Comparison of ENCODE assay signal across 12 cellular contexts in genomic region chr18:9113468-9114149, GRCh38. TPM values are rescaled to one million over a fixed set of nuclear protein-coding genes. Genes with fewer than 3 reads are reported as not detected.
DNase-seq lines count a peak whose midpoint lies in the region; ATAC-seq and TF ChIP-seq lines count a peak whose summit lies in the region.
"Had no signal": no experiment of that assay in that cellular context is flagged by ENCODE, and none has a peak within 500 bp of the region (broad histone marks: within the 10 kb centered on the region; RNA-seq: fewer than 3 reads in every experiment).

No MANE protein-coding gene starts in this region.

- no peaks in the 10 kb centered on the region for H4K20me1 ChIP-seq in H9 (ENCODE audit: control insufficient read depth, insufficient read depth, insufficient read length)

- H4K91ac ChIP-seq in H9 (ENCODE audit: insufficient read length, low read depth, low read length): no peak overlapping the region

- H2BK12ac ChIP-seq in H9 (ENCODE audit: insufficient read length, low read depth, low read length): no peak overlapping the region

- no peak overlapping the region for H2AK5ac ChIP-seq in H9 (ENCODE audit: insufficient read length, low read length)

- H3K27ac Mint-ChIP-seq in H9: peak overlapping the region in 2 of 3 experiments; percentile 22 to 81; a peak in 5 of 7 replicates
- peak overlapping the region; percentile 84 to 86 for H3K27ac Mint-ChIP-seq in natural killer cell

- H3K4me1 Mint-ChIP-seq in H9 (peaks cover 50 to 60% of the 10 kb centered on the region in 2 experiments), natural killer cell (peaks cover 61 to 64% of the 10 kb centered on the region in 2 donors)

- H3K4me3 ChIP-seq in ascending aorta (no peak overlapping the region), body of pancreas (no peak overlapping the region)

- H3K4me3 Mint-ChIP-seq in H9 (no peak overlapping the region), natural killer cell (peak overlapping the region; percentile 25)
- H3K4me3 Mint-ChIP-seq: nephron had no signal

- ATAC-seq in natural killer cell: no peak
- ATAC-seq in GM21526 (IDR thresholded peaks at IDR 0.05; ENCODE audit: low FRiP score, unreplicated experiment): no peak
- ATAC-seq in body of pancreas: no peak
- no peak for ATAC-seq in HG02763 (IDR thresholded peaks at IDR 0.05; ENCODE audit: unreplicated experiment)
- ATAC-seq: HCT116 had no signal

- no peak overlapping the region for H3K56ac ChIP-seq in H9 (ENCODE audit: insufficient read length, low read depth, low read length)

- H3K27me3 Mint-ChIP-seq in H9 (ENCODE audit: low read depth): no peaks in the 10 kb centered on the region
- no peaks in the 10 kb centered on the region for H3K27me3 Mint-ChIP-seq in natural killer cell (ENCODE audit: low read depth in 2 of 2)

- no peak overlapping the region for H2BK15ac ChIP-seq in H9 (ENCODE audit: low read depth, low read length)

- H3K23me2 ChIP-seq in H9 (ENCODE audit: insufficient read length, low read depth, low read length, poor library complexity, severe bottlenecking): no peaks in the 10 kb centered on the region

- H3K27ac ChIP-seq in H9 (ENCODE audit: insufficient read length, low read depth, low read length) (no peak overlapping the region), ascending aorta (peak overlapping the region; percentile 39 to 53), body of pancreas (peak overlapping the region in 1 of 4 donors; percentile 32)

- H3K36me3 ChIP-seq in ascending aorta (no peaks in the 10 kb centered on the region), body of pancreas (replicated peaks in 1 of 2; ENCODE audit: insufficient read depth in 1 of 2, low read depth in 2 of 2) (no peaks in the 10 kb centered on the region)

- H3K4me1 ChIP-seq in H9 (ENCODE audit: insufficient read depth, low read length) (no peaks in the 10 kb centered on the region), ascending aorta (peaks cover 12 to 64% of the 10 kb centered on the region in 2 donors), body of pancreas (peaks cover 74% of the 10 kb centered on the region)

- H3K36me3 Mint-ChIP-seq in H9 (ENCODE audit: insufficient read depth in 1 of 3, low read depth in 3 of 3): peaks cover 19 to 38% (median 32%) of the 10 kb centered on the region in 3 experiments; a peak in 6 of 7 replicates
- no peaks in the 10 kb centered on the region for H3K36me3 Mint-ChIP-seq in natural killer cell

- H3K79me1 ChIP-seq in H9 (ENCODE audit: insufficient read depth, low read depth, low read length, poor library complexity, severe bottlenecking): peaks cover 3% of the 10 kb centered on the region

- TF ChIP-seq CTCF in H9 (conservative IDR thresholded peaks at IDR 0.05) (no peak), ascending aorta (IDR thresholded peaks at IDR 0.05) (no peak), natural killer cell (IDR thresholded peaks at IDR 0.05) (no peak), body of pancreas (IDR thresholded peaks at IDR 0.05) (no peak)

- no peak overlapping the region for H3K9ac ChIP-seq in H9 (ENCODE audit: extremely low read depth, insufficient read length, low read length)

- H3T11ph ChIP-seq in H9 (ENCODE audit: low read length): no peak overlapping the region

- no peaks in the 10 kb centered on the region for H3K9me3 ChIP-seq in H9 (ENCODE audit: control insufficient read depth, low read depth, low read length)
- H3K9me3 ChIP-seq in ascending aorta: no peaks in the 10 kb centered on the region
- H3K9me3 ChIP-seq in body of pancreas: no peaks in the 10 kb centered on the region

- no peak overlapping the region for H3K18ac ChIP-seq in H9 (ENCODE audit: insufficient read length, low read depth, low read length)

- H4K5ac ChIP-seq in H9 (ENCODE audit: insufficient read length, low read depth, low read length): no peak overlapping the region

- WGBS in H9 (ENCODE audit: extremely low coverage, insufficient read length, low lambda C conversion rate): no CpG with 5 or more reads among the region's 7 CpGs
- WGBS in body of pancreas, 2 donors: 69 to 76% methylated on average over 7 of the region's 7 CpGs

- H2AFZ ChIP-seq in H9 (ENCODE audit: low read length): no peak overlapping the region

- H3K9me3 Mint-ChIP-seq in H9: no peaks in the 10 kb centered on the region
- H3K9me3 Mint-ChIP-seq in natural killer cell: no peaks in the 10 kb centered on the region
- H3K9me3 Mint-ChIP-seq: nephron had no signal

- no peak overlapping the region for H3K14ac ChIP-seq in H9 (ENCODE audit: insufficient read depth, low read length)

- intact Hi-C loops in ascending aorta (cut with DNase I) (no loop called here), natural killer cell (cut with micrococcal nuclease) (no loop called here), body of pancreas (cut with DNase I) (no loop called here)

- no peak overlapping the region for H2BK20ac ChIP-seq in H9 (ENCODE audit: low read depth, low read length, poor library complexity, severe bottlenecking)

- H3K4ac ChIP-seq in H9 (ENCODE audit: low read depth, low read length): no peak overlapping the region

- no peak overlapping the region for H2BK5ac ChIP-seq in H9 (ENCODE audit: insufficient read length, low read length)

- no peak overlapping the region for H2BK120ac ChIP-seq in H9 (ENCODE audit: low read depth, low read length, poor library complexity, severe bottlenecking)

- no peak for TF ChIP-seq POLR2A in body of pancreas (IDR thresholded peaks at IDR 0.05)

- no peak overlapping the region for H4K8ac ChIP-seq in H9 (replicated peaks; ENCODE audit: insufficient read length, low read depth, low read length)

- DNase-seq in CD1c-positive myeloid dendritic cell (ENCODE audit: extremely low spot score) (peak; percentile 38), H9 (no peak), ascending aorta (ENCODE audit: low spot score in 2 of 2) (no peak), natural killer cell (no peak), body of pancreas (no peak), NCI-H82 (lab: John Stamatoyannopoulos, UW) (no peak)
- DNase-seq: activated CD8-positive, alpha-beta memory T cell treated with anti-CD3 and anti-CD28 coated beads for 24 hours; NCI-H1436 treated with DMSO at 0.1 percent for 48 hours had no signal

- no peak overlapping the region for H3K23ac ChIP-seq in H9 (ENCODE audit: insufficient read length, low read depth, low read length)

- H3K4me2 ChIP-seq in H9 (ENCODE audit: insufficient read depth, insufficient read length, low read length): no peak overlapping the region

- H3K79me2 ChIP-seq in H9 (ENCODE audit: insufficient read depth, low read length): peaks cover 43% of the 10 kb centered on the region; the same call in 1 of the 2 replicates

- no peaks in the 10 kb centered on the region for H3K27me3 ChIP-seq in H9 (ENCODE audit: insufficient read depth, low read length)
- H3K27me3 ChIP-seq in ascending aorta: no peaks in the 10 kb centered on the region
- H3K27me3 ChIP-seq in body of pancreas: no peaks in the 10 kb centered on the region

RNA-seq across cellular contexts. Expression of gene NDUFV2, which starts 11.1 kb away (rescaled TPM):
- total RNA-seq in H9 (2021): 206 and 207 TPM in 2 replicates
- total RNA-seq in ascending aorta: 48.6 TPM
- total RNA-seq in natural killer cell: 100 to 1,000 TPM; 137 to 188 (median 154) TPM
- 10 to 100 TPM; 40.5 to 42.5 TPM for total RNA-seq in body of pancreas

RNA-seq across cellular contexts. Expression of gene ANKRD12, which starts 23.0 kb away (rescaled TPM):
- total RNA-seq in H9 (2021): 36.0 and 38.9 TPM in 2 replicates
- total RNA-seq in ascending aorta: 11.4 TPM
- 100 to 1,000 TPM; 136 to 148 (median 141) TPM for total RNA-seq in natural killer cell
- total RNA-seq in body of pancreas: 10 to 100 TPM; 25.4 to 32.9 TPM
